In genomic region chr12:6430990-6431353, GRCh38 we compare ENCODE assay signal across 10 cellular contexts. TPM values are rescaled to one million over a fixed set of nuclear protein-coding genes. Genes with fewer than 3 reads are reported as not detected.
A peak's percentile ranks its signal among the peaks of the same experiment; 100 is the strongest.
DNase-seq lines count a peak whose midpoint lies in the region; ATAC-seq, FAIRE-seq and TF ChIP-seq lines count a peak whose summit lies in the region.
"Had no signal": no experiment of that assay in that cellular context is flagged by ENCODE, and none has a peak within 500 bp of the region (broad histone marks: within the 10 kb centered on the region; RNA-seq: fewer than 3 reads in every experiment).

No MANE protein-coding gene starts in this region.

- intact Hi-C loops in K562 (cut with micrococcal nuclease) = no loop called here
- intact Hi-C loops in aorta (cut with DNase I) = no loop called here

- no peaks in the 10 kb centered on the region for H3K36me3 ChIP-seq in K562 (ENCODE audit: control insufficient read depth, insufficient read depth, low read length)
- no peaks in the 10 kb centered on the region for H3K36me3 ChIP-seq in mesendoderm (ENCODE audit: control insufficient read depth, insufficient read depth, low read length)
- no peaks in the 10 kb centered on the region for H3K36me3 ChIP-seq in aorta (ENCODE audit: control insufficient read depth in 1 of 2, insufficient read depth in 2 of 2, low read length in 1 of 2)

- no peak overlapping the region for H3K4ac ChIP-seq in mesendoderm (ENCODE audit: low read depth, low read length)

- H4K8ac ChIP-seq in mesendoderm (ENCODE audit: low read depth, low read length) = no peak overlapping the region

- no peaks in the 10 kb centered on the region for H3K79me1 ChIP-seq in mesendoderm (ENCODE audit: low read length)

- H3K4me2 ChIP-seq in K562 (ENCODE audit: insufficient read depth, low read length) (peak overlapping the region; percentile 84), mesendoderm (ENCODE audit: low read length) (no peak overlapping the region)

- peak overlapping the region; percentile 45 for H3K18ac ChIP-seq in mesendoderm (ENCODE audit: low read length)

- H2AK5ac ChIP-seq in mesendoderm (ENCODE audit: low read length) = no peak overlapping the region

- CTCF ChIA-PET in K562 (lab: Yijun Ruan, JAX; ENCODE audit: low intra/inter-chr PET ratio) = no interaction called here

- H3K27me3 Mint-ChIP-seq in stimulated activated naive CD8-positive, alpha-beta T cell treated with anti-CD3 and anti-CD28 coated beads, Interleukin-15, Interleukin-2, amounts not matched to agents 100 ng/mL and 50 ng/mL, for 24 hours = no peaks in the 10 kb centered on the region

- no peak for DNase-seq in stimulated activated naive CD8-positive, alpha-beta T cell treated with anti-CD3 and anti-CD28 coated beads, Interleukin-15, Interleukin-2, amounts not matched to agents 100 U/mL and 50 U/mL, for 24 hours
- no peak for DNase-seq in K562 (ENCODE audit: extremely low read depth in 1 of 4, low spot score in 3 of 4)
- DNase-seq in mesendoderm = no peak
- no peak for DNase-seq in aorta
- DNase-seq in HPDE6-E6E7 (ENCODE audit: extremely low spot score) = no peak
- no peak for DNase-seq in NCI-H1092 treated with DMSO at 0.1 percent for 48 hours (lab: John Stamatoyannopoulos, UW)
- DNase-seq: immature natural killer cell, NCI-H1417 had no signal

- H3K9me3 ChIP-seq in K562 (replicated peaks; ENCODE audit: control insufficient read depth, insufficient read depth, low read depth, low read length) (no peaks in the 10 kb centered on the region), aorta (ENCODE audit: control insufficient read depth, low read length) (no peaks in the 10 kb centered on the region)

- no peaks in the 10 kb centered on the region for H3K9me3 Mint-ChIP-seq in stimulated activated naive CD8-positive, alpha-beta T cell treated with anti-CD3 and anti-CD28 coated beads, Interleukin-15, Interleukin-2, amounts not matched to agents 100 ng/mL and 50 ng/mL, for 24 hours
- H3K9me3 Mint-ChIP-seq: immature natural killer cell had no signal

- no peaks in the 10 kb centered on the region for H3K36me3 Mint-ChIP-seq in stimulated activated naive CD8-positive, alpha-beta T cell treated with anti-CD3 and anti-CD28 coated beads, Interleukin-15, Interleukin-2, amounts not matched to agents 100 ng/mL and 50 ng/mL, for 24 hours (ENCODE audit: low read depth)
- H3K36me3 Mint-ChIP-seq: immature natural killer cell had no signal

- H3K79me2 ChIP-seq in K562 (ENCODE audit: control insufficient read depth, insufficient read depth, low read length) (no peaks in the 10 kb centered on the region), mesendoderm (ENCODE audit: control insufficient read depth, insufficient read depth, low read length) (no peaks in the 10 kb centered on the region)

- no peak for FAIRE-seq in K562 (lab: Jason Lieb, UNC)

- no peak overlapping the region for H4K5ac ChIP-seq in mesendoderm (ENCODE audit: low read length)

- in situ Hi-C loops in K562 (cut with MboI) = no loop called here

- H3K4me3 Mint-ChIP-seq in stimulated activated naive CD8-positive, alpha-beta T cell treated with anti-CD3 and anti-CD28 coated beads, Interleukin-15, Interleukin-2, amounts not matched to agents 100 ng/mL and 50 ng/mL, for 24 hours = peak overlapping the region; percentile 21

- no peak for TF ChIP-seq RAD21 in K562 (CRISPR knock-in tag; conservative IDR thresholded peaks at IDR 0.05 in 1 of 2, IDR thresholded peaks at IDR 0.05 in 1 of 2)

- peak overlapping the region; percentile 90 for H3K27ac Mint-ChIP-seq in stimulated activated naive CD8-positive, alpha-beta T cell treated with anti-CD3 and anti-CD28 coated beads, Interleukin-15, Interleukin-2, amounts not matched to agents 100 ng/mL and 50 ng/mL, for 24 hours

- BruUV-seq in K562 (replicated peaks; lab: Mats Ljungman, UMichigan) = no TSS peak

- TF ChIP-seq EP300 in K562 (IDR thresholded peaks at IDR 0.05; ENCODE audit: low read length) = no peak

- H3K23ac ChIP-seq in mesendoderm (ENCODE audit: low read length) = no peak overlapping the region

- H3K4me1 ChIP-seq in K562 (replicated peaks in 1 of 2; ENCODE audit: control insufficient read depth in 2 of 2, insufficient read depth in 2 of 2, low read length in 2 of 2) = peaks cover 7 to 18% of the 10 kb centered on the region in 2 experiments; a peak in 3 of 5 replicates
- H3K4me1 ChIP-seq in mesendoderm (ENCODE audit: control insufficient read depth, low read depth, low read length) = no peaks in the 10 kb centered on the region
- peaks cover 0 to 4% of the 10 kb centered on the region in 2 donors for H3K4me1 ChIP-seq in aorta (ENCODE audit: control insufficient read depth in 1 of 2, insufficient read depth in 2 of 2, low read length in 2 of 2)

- peak overlapping the region; percentile 83; the same call in 2 of the 3 replicates for H3K27ac ChIP-seq in K562 (ENCODE audit: extremely low read depth, low read depth, low read length)
- no peak overlapping the region for H3K27ac ChIP-seq in mesendoderm (ENCODE audit: low read depth, low read length)
- peak overlapping the region; percentile 7 to 83 for H3K27ac ChIP-seq in aorta (ENCODE audit: low read depth in 1 of 2, low read length in 2 of 2)

- H2BK5ac ChIP-seq in mesendoderm (ENCODE audit: low read length) = no peak overlapping the region

- H3K27me3 ChIP-seq in K562 (ENCODE audit: control insufficient read depth in 2 of 2, insufficient read depth in 2 of 2, low read length in 2 of 2) (no peaks in the 10 kb centered on the region), mesendoderm (ENCODE audit: insufficient read depth, low read length, poor library complexity) (no peaks in the 10 kb centered on the region), aorta (ENCODE audit: control insufficient read depth in 1 of 2, insufficient read depth in 2 of 2, low read length in 1 of 2) (no peaks in the 10 kb centered on the region)

- H4K20me1 ChIP-seq in K562 (replicated peaks; ENCODE audit: control insufficient read depth, insufficient read depth, low read length) = no peaks in the 10 kb centered on the region

- no peak overlapping the region for H2BK120ac ChIP-seq in mesendoderm (ENCODE audit: low read depth, low read length)

- H2AFZ ChIP-seq in K562 (ENCODE audit: low read depth, low read length) = peak overlapping the region; percentile 90

- peaks cover 89% of the 10 kb centered on the region for H3K4me1 Mint-ChIP-seq in stimulated activated naive CD8-positive, alpha-beta T cell treated with anti-CD3 and anti-CD28 coated beads, Interleukin-15, Interleukin-2, amounts not matched to agents 100 ng/mL and 50 ng/mL, for 24 hours (ENCODE audit: low read depth)

- TF ChIP-seq CTCF in K562 (IDR thresholded peaks at IDR 0.05 in 2 of 3, conservative IDR thresholded peaks at IDR 0.05 in 1 of 3; ENCODE audit: insufficient read depth in 2 of 3, low read depth in 1 of 3, low read length in 3 of 3) = no peak

- H3K4me3 ChIP-seq in K562 (0 out of 2 replicates have a peak overlapping the region, but pooled peaks have one; percentile 1), mesendoderm (ENCODE audit: low read length) (no peak overlapping the region), aorta (ENCODE audit: low read length in 2 of 2) (peak overlapping the region in 1 of 2 donors; percentile 31)

- no peak for ATAC-seq in stimulated activated naive CD8-positive, alpha-beta T cell treated with anti-CD3 and anti-CD28 coated beads, Interleukin-15, Interleukin-2, amounts not matched to agents 100 U/mL and 50 U/mL, for 24 hours
- ATAC-seq in K562 (no peak), aorta (ENCODE audit: low FRiP score) (no peak), GM18517 (IDR thresholded peaks at IDR 0.05; ENCODE audit: unreplicated experiment) (no peak)

- 0 out of 4 replicates have a peak overlapping the region, but pooled peaks of 1 of the 2 experiments have one; percentile 72 for H3K9ac ChIP-seq in K562 (ENCODE audit: insufficient read depth in 1 of 2, low read depth in 2 of 2, low read length in 2 of 2)
- no peak overlapping the region for H3K9ac ChIP-seq in mesendoderm (ENCODE audit: low read length)

- H3K56ac ChIP-seq in mesendoderm (ENCODE audit: low read length) = no peak overlapping the region

- no peak for TF ChIP-seq POLR2A in K562 (conservative IDR thresholded peaks at IDR 0.05)

- POLR2A ChIA-PET in K562 (lab: Yijun Ruan, JAX) = no interaction called here

- H3K9me1 ChIP-seq in K562 (ENCODE audit: control insufficient read depth, insufficient read depth, low read length) = no peaks in the 10 kb centered on the region

- 15% methylated on average over 2 of the region's 3 CpGs for WGBS in K562 (ENCODE audit: insufficient coverage, low coverage, missing lambda C conversion rate)
- WGBS in mesendoderm (ENCODE audit: extremely low coverage, insufficient coverage, low lambda C conversion rate) = no CpG with 5 or more reads among the region's 3 CpGs
- 38 to 39% methylated on average over 3 of the region's 3 CpGs for WGBS in aorta, 2 donors

- H2BK15ac ChIP-seq in mesendoderm (replicated peaks; ENCODE audit: low read depth) = no peak overlapping the region

RNA-seq across cellular contexts. Expression of gene CD27, which starts 13.8 kb away (rescaled TPM):
- not detected in 2 replicates for total RNA-seq in K562 (2011; cell fraction: chromatin; rRNA removed; ENCODE audit: low replicate concordance)
- total RNA-seq in K562 (2011; cell fraction: nucleolus; rRNA removed) = not detected in 2 replicates
- not detected in 2 replicates for total RNA-seq in K562 (2011; cell fraction: nucleoplasm; rRNA removed)
- total RNA-seq in K562 (2014; rRNA removed) (not detected in 2 replicates), K562 (2014; rRNA removed; fragmentation: Illumina TruSeq; extraction: Trizol) (not detected in 2 replicates), K562 (2015; rRNA removed; fragmentation: Illumina TruSeq; extraction: Trizol) (not detected in 2 replicates), K562 (2021) (0.18 and 0.24 TPM in 2 replicates), aorta (1 to 10 TPM; 1.2 TPM)
- polyA plus RNA-seq in K562 (2011; rRNA removed) (not detected in 2 replicates), K562 (2014; fragmentation: Illumina TruSeq; extraction: Trizol) (not detected in 2 replicates), K562 (2014; fragmentation: Nextera tagmentation; extraction: Ambion mirVana) (not detected), K562 (2014; rRNA removed) (not detected in 2 replicates), aorta (under 1 TPM; 0.51 to 0.88 TPM)
- not detected in 2 replicates for polyA plus RNA-seq in K562 (2011; cell fraction: cytosol; rRNA removed)
- not detected in 2 replicates for polyA plus RNA-seq in K562 (2011; cell fraction: nucleus; rRNA removed)
- polyA plus RNA-seq in K562 (2012) = 0.10 TPM in 1 of 2 replicates, not detected in the other
- polyA minus RNA-seq in K562 (2011; rRNA and poly(A)+ RNA removed) = not detected in 2 replicates
- polyA minus RNA-seq in K562 (2011; cell fraction: cytosol; rRNA and poly(A)+ RNA removed) = not detected in 2 replicates
- polyA minus RNA-seq in K562 (2011; cell fraction: nucleus; rRNA and poly(A)+ RNA removed) = not detected in 2 replicates
- polyA plus RNA-seq in mesendoderm (2013, experiment 1 of 2) = 0.25 TPM
- polyA plus RNA-seq in mesendoderm (2013, experiment 2 of 2) = 0.22 TPM

RNA-seq across cellular contexts. Expression of gene TAPBPL, which starts 20.9 kb away (rescaled TPM):
- total RNA-seq in K562 (2011; cell fraction: chromatin; rRNA removed; ENCODE audit: low replicate concordance) = 1.4 and 2.5 TPM in 2 replicates
- 1.8 and 3.3 TPM in 2 replicates for total RNA-seq in K562 (2011; cell fraction: nucleolus; rRNA removed)
- total RNA-seq in K562 (2011; cell fraction: nucleoplasm; rRNA removed) = 1.8 and 3.9 TPM in 2 replicates
- total RNA-seq in K562 (2014; rRNA removed) (0.37 and 0.64 TPM in 2 replicates), K562 (2014; rRNA removed; fragmentation: Illumina TruSeq; extraction: Trizol) (0.26 and 0.65 TPM in 2 replicates), K562 (2015; rRNA removed; fragmentation: Illumina TruSeq; extraction: Trizol) (1.3 and 1.6 TPM in 2 replicates), K562 (2021) (0.65 and 1.3 TPM in 2 replicates), aorta (10 to 100 TPM; 14.6 to 29.3 TPM)
- polyA plus RNA-seq in K562 (2011; rRNA removed) (0.32 and 0.61 TPM in 2 replicates), K562 (2014; fragmentation: Illumina TruSeq; extraction: Trizol) (0.39 and 0.58 TPM in 2 replicates), K562 (2014; fragmentation: Nextera tagmentation; extraction: Ambion mirVana) (under 1 TPM; 0.29 to 0.31 TPM), K562 (2014; rRNA removed) (0.45 and 1.4 TPM in 2 replicates), aorta (10 to 100 TPM; 22.0 to 25.9 TPM)
- polyA plus RNA-seq in K562 (2011; cell fraction: cytosol; rRNA removed) = 0.83 and 0.96 TPM in 2 replicates
- polyA plus RNA-seq in K562 (2011; cell fraction: nucleus; rRNA removed) = 0.73 and 0.98 TPM in 2 replicates
- 2.2 and 5.1 TPM in 2 replicates for polyA plus RNA-seq in K562 (2012)
- 0.18 and 0.33 TPM in 2 replicates for polyA minus RNA-seq in K562 (2011; rRNA and poly(A)+ RNA removed)
- polyA minus RNA-seq in K562 (2011; cell fraction: cytosol; rRNA and poly(A)+ RNA removed) = not detected in 2 replicates
- polyA minus RNA-seq in K562 (2011; cell fraction: nucleus; rRNA and poly(A)+ RNA removed) = 0.40 and 0.89 TPM in 2 replicates
- 0.35 TPM for polyA plus RNA-seq in mesendoderm (2013, experiment 1 of 2)
- polyA plus RNA-seq in mesendoderm (2013, experiment 2 of 2) = 0.46 TPM

RNA-seq across cellular contexts. Expression of gene VAMP1, which starts 39.5 kb away (rescaled TPM):
- total RNA-seq in K562 (2011; cell fraction: chromatin; rRNA removed; ENCODE audit: low replicate concordance) = 13.0 and 25.0 TPM in 2 replicates
- total RNA-seq in K562 (2011; cell fraction: nucleolus; rRNA removed) = 12.3 and 12.6 TPM in 2 replicates
- total RNA-seq in K562 (2011; cell fraction: nucleoplasm; rRNA removed) = 13.8 and 23.0 TPM in 2 replicates
- total RNA-seq in K562 (2014; rRNA removed) (3.1 and 10.2 TPM in 2 replicates), K562 (2014; rRNA removed; fragmentation: Illumina TruSeq; extraction: Trizol) (2.2 and 2.6 TPM in 2 replicates), K562 (2015; rRNA removed; fragmentation: Illumina TruSeq; extraction: Trizol) (2.4 and 2.7 TPM in 2 replicates), K562 (2021) (4.2 and 5.3 TPM in 2 replicates), aorta (10 to 100 TPM in 1 of 2 donors, 1 to 10 TPM in 1; 9.7 to 23.9 TPM)
- polyA plus RNA-seq in K562 (2011; rRNA removed) (8.0 and 8.9 TPM in 2 replicates), K562 (2014; fragmentation: Illumina TruSeq; extraction: Trizol) (5.1 and 5.8 TPM in 2 replicates), K562 (2014; fragmentation: Nextera tagmentation; extraction: Ambion mirVana) (1 to 10 TPM in 1 of 2 experiments, under 1 TPM in 1; 0.76 to 1.1 TPM), K562 (2014; rRNA removed) (11.9 and 13.2 TPM in 2 replicates), aorta (10 to 100 TPM; 14.8 to 44.0 TPM)
- 6.6 and 8.8 TPM in 2 replicates for polyA plus RNA-seq in K562 (2011; cell fraction: cytosol; rRNA removed)
- 48.7 and 90.0 TPM in 2 replicates for polyA plus RNA-seq in K562 (2011; cell fraction: nucleus; rRNA removed)
- 5.2 and 9.0 TPM in 2 replicates for polyA plus RNA-seq in K562 (2012)
- polyA minus RNA-seq in K562 (2011; rRNA and poly(A)+ RNA removed) = 5.7 and 6.1 TPM in 2 replicates
- 3.9 and 5.2 TPM in 2 replicates for polyA minus RNA-seq in K562 (2011; cell fraction: cytosol; rRNA and poly(A)+ RNA removed)
- polyA minus RNA-seq in K562 (2011; cell fraction: nucleus; rRNA and poly(A)+ RNA removed) = 6.1 and 6.6 TPM in 2 replicates
- 8.1 TPM for polyA plus RNA-seq in mesendoderm (2013, experiment 1 of 2)
- 8.5 TPM for polyA plus RNA-seq in mesendoderm (2013, experiment 2 of 2)

RNA-seq across cellular contexts. Expression of gene LTBR, which starts 47.0 kb away (rescaled TPM):
- 66.4 and 105 TPM in 2 replicates for total RNA-seq in K562 (2011; cell fraction: chromatin; rRNA removed; ENCODE audit: low replicate concordance)
- 71.7 and 95.4 TPM in 2 replicates for total RNA-seq in K562 (2011; cell fraction: nucleolus; rRNA removed)
- 76.0 and 142 TPM in 2 replicates for total RNA-seq in K562 (2011; cell fraction: nucleoplasm; rRNA removed)
- total RNA-seq in K562 (2014; rRNA removed) (43.2 and 68.2 TPM in 2 replicates), K562 (2014; rRNA removed; fragmentation: Illumina TruSeq; extraction: Trizol) (16.5 and 20.4 TPM in 2 replicates), K562 (2015; rRNA removed; fragmentation: Illumina TruSeq; extraction: Trizol) (31.9 and 35.3 TPM in 2 replicates), K562 (2021) (65.0 and 67.2 TPM in 2 replicates), aorta (100 to 1,000 TPM in 1 of 2 donors, 10 to 100 TPM in 1; 83.1 to 103 TPM)
- polyA plus RNA-seq in K562 (2011; rRNA removed) (15.4 and 28.2 TPM in 2 replicates), K562 (2014; fragmentation: Illumina TruSeq; extraction: Trizol) (61.8 and 69.0 TPM in 2 replicates), K562 (2014; fragmentation: Nextera tagmentation; extraction: Ambion mirVana) (1 to 10 TPM in 1 of 2 experiments, under 1 TPM in 1; 0.96 to 1.7 TPM), K562 (2014; rRNA removed) (46.6 and 54.1 TPM in 2 replicates), aorta (10 to 100 TPM; 20.5 to 87.8 TPM)
- polyA plus RNA-seq in K562 (2011; cell fraction: cytosol; rRNA removed) = 23.6 and 45.6 TPM in 2 replicates
- 43.1 and 75.7 TPM in 2 replicates for polyA plus RNA-seq in K562 (2011; cell fraction: nucleus; rRNA removed)
- polyA plus RNA-seq in K562 (2012) = 42.3 and 70.3 TPM in 2 replicates
- polyA minus RNA-seq in K562 (2011; rRNA and poly(A)+ RNA removed) = 9.9 and 11.4 TPM in 2 replicates
- polyA minus RNA-seq in K562 (2011; cell fraction: cytosol; rRNA and poly(A)+ RNA removed) = 17.1 and 33.1 TPM in 2 replicates
- 18.0 and 21.8 TPM in 2 replicates for polyA minus RNA-seq in K562 (2011; cell fraction: nucleus; rRNA and poly(A)+ RNA removed)
- 16.5 TPM for polyA plus RNA-seq in mesendoderm (2013, experiment 1 of 2)
- polyA plus RNA-seq in mesendoderm (2013, experiment 2 of 2) = 15.5 TPM

RNA-seq across cellular contexts. Expression of gene SCNN1A, which starts 55.6 kb away (rescaled TPM):
- total RNA-seq in K562 (2011; cell fraction: chromatin; rRNA removed; ENCODE audit: low replicate concordance) = 0.23 and 0.32 TPM in 2 replicates
- total RNA-seq in K562 (2011; cell fraction: nucleolus; rRNA removed) = not detected in 2 replicates
- total RNA-seq in K562 (2011; cell fraction: nucleoplasm; rRNA removed) = not detected in 2 replicates
- total RNA-seq in K562 (2014; rRNA removed) (not detected in 2 replicates), K562 (2014; rRNA removed; fragmentation: Illumina TruSeq; extraction: Trizol) (not detected in 2 replicates), K562 (2015; rRNA removed; fragmentation: Illumina TruSeq; extraction: Trizol) (not detected in 2 replicates), K562 (2021) (0.34 and 0.49 TPM in 2 replicates), aorta (1 to 10 TPM; 1.5 to 2.4 TPM)
- polyA plus RNA-seq in K562 (2011; rRNA removed) (0.12 and 0.31 TPM in 2 replicates), K562 (2014; fragmentation: Illumina TruSeq; extraction: Trizol) (0.33 TPM in 1 of 2 replicates, not detected in the other), K562 (2014; fragmentation: Nextera tagmentation; extraction: Ambion mirVana) (under 1 TPM in 1 of 2 experiments, not detected in 1; 0.15 TPM), K562 (2014; rRNA removed) (not detected in 2 replicates), aorta (1 to 10 TPM in 1 of 2 donors, under 1 TPM in 1; 0.61 to 1.5 TPM)
- polyA plus RNA-seq in K562 (2011; cell fraction: cytosol; rRNA removed) = 0.06 and 0.16 TPM in 2 replicates
- 0.18 and 0.58 TPM in 2 replicates for polyA plus RNA-seq in K562 (2011; cell fraction: nucleus; rRNA removed)
- polyA plus RNA-seq in K562 (2012) = 0.14 TPM in 1 of 2 replicates, not detected in the other
- 0.60 TPM in 1 of 2 replicates, not detected in the other for polyA minus RNA-seq in K562 (2011; rRNA and poly(A)+ RNA removed)
- not detected in 2 replicates for polyA minus RNA-seq in K562 (2011; cell fraction: cytosol; rRNA and poly(A)+ RNA removed)
- not detected in 2 replicates for polyA minus RNA-seq in K562 (2011; cell fraction: nucleus; rRNA and poly(A)+ RNA removed)
- 71.7 TPM for polyA plus RNA-seq in mesendoderm (2013, experiment 1 of 2)
- polyA plus RNA-seq in mesendoderm (2013, experiment 2 of 2) = 73.4 TPM
